41 cellular contexts compared by ENCODE assay signal in the genomic region with DNA sequence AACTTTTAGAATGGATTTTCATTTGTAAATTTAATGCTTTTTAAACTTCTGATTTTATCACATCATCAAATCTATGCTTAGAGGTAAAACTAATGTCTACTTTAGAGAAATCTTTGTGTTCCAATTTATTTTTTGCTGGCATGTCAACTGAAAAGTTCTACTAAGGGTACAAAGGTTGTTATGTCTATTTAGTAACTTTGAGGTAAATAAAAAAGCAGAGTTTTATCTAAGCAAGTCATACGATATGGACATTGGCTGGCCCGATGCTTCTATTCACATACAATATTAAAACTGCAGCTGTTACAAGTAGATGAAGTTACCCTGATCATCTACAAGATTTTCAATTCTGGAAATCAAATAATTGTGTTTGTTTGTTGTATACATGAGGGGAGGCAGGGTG.
"Had no signal": no experiment of that assay in that cellular context is flagged by ENCODE, and none has a peak within 500 bp of the region (broad histone marks: within the 10 kb centered on the region; RNA-seq: fewer than 3 reads in every experiment).

No MANE protein-coding gene starts in this region.

- H3K27me3 Mint-ChIP-seq: activated naive CD4-positive, alpha-beta T cell treated with anti-CD3 and anti-CD28 coated beads, Interleukin-2, amount 10 ng/mL, durations not matched to agents 7 days and 5 days; activated naive CD4-positive, alpha-beta T cell treated with anti-CD3 and anti-CD28 coated beads, Interleukin-2, amount 50 U/mL, for 24 hours; activated naive CD8-positive, alpha-beta T cell; activated naive CD8-positive, alpha-beta T cell treated with anti-CD3 and anti-CD28 coated beads for 36 hours; activated naive CD8-positive, alpha-beta T cell treated with anti-CD3 and anti-CD28 coated beads, Interleukin-2, amount 10 ng/mL, durations not matched to agents 7 days and 5 days; activated naive CD8-positive, alpha-beta T cell treated with anti-CD3 and anti-CD28 coated beads, Interleukin-2, amount 50 U/mL, for 24 hours; activated T-cell treated with anti-CD3 and anti-CD28 coated beads, Interleukin-2, amount 50 U/mL, for 24 hours; activated T-helper 17 cell treated with anti-CD3 and anti-CD28 coated beads, Interleukin-2, amount 50 U/mL, for 72 hours; central memory CD8-positive, alpha-beta T cell had no signal

- H3K27ac Mint-ChIP-seq: activated naive CD4-positive, alpha-beta T cell treated with anti-CD3 and anti-CD28 coated beads for 36 hours; activated naive CD4-positive, alpha-beta T cell treated with anti-CD3 and anti-CD28 coated beads, Interleukin-2, amount 10 ng/mL, durations not matched to agents 7 days and 5 days; activated naive CD4-positive, alpha-beta T cell treated with anti-CD3 and anti-CD28 coated beads, Interleukin-2, amount 50 U/mL, for 24 hours; activated naive CD4-positive, alpha-beta T cell treated with anti-CD3 and anti-CD28 coated beads, Interleukin-2, amount 50 U/mL, for 72 hours; activated naive CD8-positive, alpha-beta T cell; activated naive CD8-positive, alpha-beta T cell treated with anti-CD3 and anti-CD28 coated beads for 36 hours; activated naive CD8-positive, alpha-beta T cell treated with anti-CD3 and anti-CD28 coated beads, Interleukin-2, amount 10 ng/mL, durations not matched to agents 7 days and 5 days; activated naive CD8-positive, alpha-beta T cell treated with anti-CD3 and anti-CD28 coated beads, Interleukin-2, amount 50 U/mL, for 24 hours; activated T-cell treated with anti-CD3 and anti-CD28 coated beads, Interleukin-2, amount 50 U/mL, for 24 hours; activated T-cell treated with anti-CD3 and anti-CD28 coated beads, Interleukin-2, amount 50 U/mL, for 72 hours; activated T-helper 1 cell treated with anti-CD3 and anti-CD28 coated beads, Interleukin-12 subunit alpha, Interleukin-12 subunit beta, Interleukin-2, Interleukin-4 antibody, amounts not matched to agents 30 ng/mL and 10 ng/mL and 1 ng/mL, durations not matched to agents 14 hours and 24 hours and 36 hours; activated T-helper 17 cell treated with anti-CD3 and anti-CD28 coated beads, Interleukin-2, amount 50 U/mL, for 72 hours; activated T-helper 2 cell treated with anti-CD3 and anti-CD28 coated beads, Interferon-gamma antibody, Interleukin-2, Interleukin-4, amounts not matched to agents 10 μg/mL and 5 μg/mL and 100 μg/mL, durations not matched to agents 14 hours and 24 hours and 36 hours; brain had no signal

- H3K36me3 ChIP-seq: adrenal gland, ascending aorta, brain microvascular endothelial cell, breast epithelium, cardiac muscle cell had no signal

- H3K27ac ChIP-seq: adrenal gland, ascending aorta, body of pancreas, brain microvascular endothelial cell, breast epithelium, cardiac muscle cell had no signal

- H3K4me3 ChIP-seq: adrenal gland, ascending aorta, body of pancreas, breast epithelium, cardiac muscle cell had no signal

- H3K9me3 Mint-ChIP-seq: activated naive CD8-positive, alpha-beta T cell treated with anti-CD3 and anti-CD28 coated beads, Interleukin-2, amount 10 ng/mL, durations not matched to agents 7 days and 5 days; activated T-helper 1 cell treated with anti-CD3 and anti-CD28 coated beads, Interleukin-12 subunit alpha, Interleukin-12 subunit beta, Interleukin-2, Interleukin-4 antibody, amounts not matched to agents 30 ng/mL and 10 ng/mL and 1 ng/mL, durations not matched to agents 14 hours and 24 hours and 36 hours; brain had no signal

- ATAC-seq: activated naive CD4-positive, alpha-beta T cell treated with anti-CD3 and anti-CD28 coated beads, Interleukin-2, amount 50 U/mL, for 72 hours; activated naive CD8-positive, alpha-beta T cell treated with anti-CD3 and anti-CD28 coated beads, Interleukin-2, amount 50 U/mL, for 24 hours; activated T-cell treated with anti-CD3 and anti-CD28 coated beads, Interleukin-2, amount 50 U/mL, for 4 hours; activated T-cell treated with anti-CD3 and anti-CD28 coated beads, Interleukin-2, amount 50 U/mL, for 72 hours; activated T-helper 17 cell treated with anti-CD3 and anti-CD28 coated beads, Interleukin-2, amount 50 U/mL, for 72 hours; body of pancreas had no signal

- H3K4me3 Mint-ChIP-seq: activated naive CD4-positive, alpha-beta T cell treated with anti-CD3 and anti-CD28 coated beads for 36 hours; activated naive CD4-positive, alpha-beta T cell treated with anti-CD3 and anti-CD28 coated beads, Interleukin-2, amount 10 ng/mL, durations not matched to agents 7 days and 5 days; activated naive CD4-positive, alpha-beta T cell treated with anti-CD3 and anti-CD28 coated beads, Interleukin-2, amount 50 U/mL, for 24 hours; activated naive CD8-positive, alpha-beta T cell; activated naive CD8-positive, alpha-beta T cell treated with anti-CD3 and anti-CD28 coated beads for 36 hours; activated naive CD8-positive, alpha-beta T cell treated with anti-CD3 and anti-CD28 coated beads, Interleukin-2, amount 10 ng/mL, durations not matched to agents 7 days and 5 days; activated naive CD8-positive, alpha-beta T cell treated with anti-CD3 and anti-CD28 coated beads, Interleukin-2, amount 50 U/mL, for 24 hours; activated T-cell treated with anti-CD3 and anti-CD28 coated beads, Interleukin-2, amount 50 U/mL, for 24 hours; activated T-cell treated with anti-CD3 and anti-CD28 coated beads, Interleukin-2, amount 50 U/mL, for 4 hours; activated T-cell treated with anti-CD3 and anti-CD28 coated beads, Interleukin-2, amount 50 U/mL, for 72 hours; activated T-helper 1 cell treated with anti-CD3 and anti-CD28 coated beads, Interleukin-12 subunit alpha, Interleukin-12 subunit beta, Interleukin-2, Interleukin-4 antibody, amounts not matched to agents 30 ng/mL and 10 ng/mL and 1 ng/mL, durations not matched to agents 14 hours and 24 hours and 36 hours; activated T-helper 17 cell treated with anti-CD3 and anti-CD28 coated beads, Interleukin-2, amount 50 U/mL, for 72 hours; brain; central memory CD8-positive, alpha-beta T cell had no signal

- H3K4me1 Mint-ChIP-seq: activated naive CD4-positive, alpha-beta T cell treated with anti-CD3 and anti-CD28 coated beads, Interleukin-2, amount 10 ng/mL, durations not matched to agents 7 days and 5 days; activated naive CD4-positive, alpha-beta T cell treated with anti-CD3 and anti-CD28 coated beads, Interleukin-2, amount 50 U/mL, for 24 hours; activated naive CD8-positive, alpha-beta T cell treated with anti-CD3 and anti-CD28 coated beads for 36 hours; activated naive CD8-positive, alpha-beta T cell treated with anti-CD3 and anti-CD28 coated beads, Interleukin-2, amount 10 ng/mL, durations not matched to agents 7 days and 5 days; activated naive CD8-positive, alpha-beta T cell treated with anti-CD3 and anti-CD28 coated beads, Interleukin-2, amount 50 U/mL, for 24 hours; activated T-helper 17 cell treated with anti-CD3 and anti-CD28 coated beads, Interleukin-2, amount 50 U/mL, for 72 hours; central memory CD8-positive, alpha-beta T cell had no signal

- H3K4me1 ChIP-seq: adrenal gland, ascending aorta, breast epithelium had no signal

- FAIRE-seq: astrocyte, bronchial epithelial cell had no signal

- H3K36me3 Mint-ChIP-seq: activated naive CD4-positive, alpha-beta T cell treated with anti-CD3 and anti-CD28 coated beads, Interleukin-2, amount 10 ng/mL, durations not matched to agents 7 days and 5 days; activated naive CD4-positive, alpha-beta T cell treated with anti-CD3 and anti-CD28 coated beads, Interleukin-2, amount 50 U/mL, for 24 hours; activated naive CD4-positive, alpha-beta T cell treated with anti-CD3 and anti-CD28 coated beads, Interleukin-2, amount 50 U/mL, for 72 hours; activated naive CD8-positive, alpha-beta T cell; activated naive CD8-positive, alpha-beta T cell treated with anti-CD3 and anti-CD28 coated beads for 36 hours; activated naive CD8-positive, alpha-beta T cell treated with anti-CD3 and anti-CD28 coated beads, Interleukin-2, amount 10 ng/mL, durations not matched to agents 7 days and 5 days; brain had no signal

- DNase-seq: activated effector memory CD4-positive, alpha-beta T cell treated with anti-CD3 and anti-CD28 coated beads, Interleukin-2, amount 50 U/mL, for 16 hours; activated effector memory CD4-positive, alpha-beta T cell treated with Interleukin-2 at 50 U/mL for 16 hours; activated gamma-delta T cell; activated gamma-delta T cell treated with Interleukin-2 at 50 U/mL for 16 hours; activated naive CD4-positive, alpha-beta T cell; activated naive CD4-positive, alpha-beta T cell treated with anti-CD3 and anti-CD28 coated beads for 36 hours; activated naive CD4-positive, alpha-beta T cell treated with anti-CD3 and anti-CD28 coated beads, Interleukin-2, amount 10 ng/mL, durations not matched to agents 7 days and 5 days; activated naive CD4-positive, alpha-beta T cell treated with anti-CD3 and anti-CD28 coated beads, Interleukin-2, amount 50 U/mL, for 16 hours; activated naive CD4-positive, alpha-beta T cell treated with Interleukin-2 at 50 U/mL for 16 hours; activated naive CD8-positive, alpha-beta T cell treated with anti-CD3 and anti-CD28 coated beads for 36 hours; activated naive CD8-positive, alpha-beta T cell treated with anti-CD3 and anti-CD28 coated beads, Interleukin-2, amount 10 ng/mL, durations not matched to agents 7 days and 5 days; activated naive CD8-positive, alpha-beta T cell treated with anti-CD3 and anti-CD28 coated beads, Interleukin-2, amount 50 U/mL, for 24 hours; activated T-cell treated with anti-CD3 and anti-CD28 coated beads for 4 hours; activated T-cell treated with anti-CD3 and anti-CD28 coated beads, Interleukin-2, amount 50 U/mL, for 1 hour; activated T-cell treated with anti-CD3 and anti-CD28 coated beads, Interleukin-2, amount 50 U/mL, for 24 hours; activated T-cell treated with anti-CD3 and anti-CD28 coated beads, Interleukin-2, amount 50 U/mL, for 4 hours; activated T-cell treated with anti-CD3 and anti-CD28 coated beads, Interleukin-2, amount 50 U/mL, for 48 hours; activated T-cell treated with anti-CD3 and anti-CD28 coated beads, Interleukin-2, amount 50 U/mL, for 72 hours; adrenal gland; amniotic stem cell; amygdala; anterior cingulate cortex; aorta; brain microvascular endothelial cell; caudate nucleus; central memory CD4-positive, alpha-beta T cell; cerebellar nuclear complex had no signal

- H3K9me3 ChIP-seq: adrenal gland, ascending aorta, body of pancreas, breast epithelium had no signal

- H3K27me3 ChIP-seq: adrenal gland, ascending aorta, body of pancreas, brain microvascular endothelial cell, breast epithelium, cardiac muscle cell had no signal
